27 cellular contexts compared by ENCODE assay signal in the genomic region with DNA sequence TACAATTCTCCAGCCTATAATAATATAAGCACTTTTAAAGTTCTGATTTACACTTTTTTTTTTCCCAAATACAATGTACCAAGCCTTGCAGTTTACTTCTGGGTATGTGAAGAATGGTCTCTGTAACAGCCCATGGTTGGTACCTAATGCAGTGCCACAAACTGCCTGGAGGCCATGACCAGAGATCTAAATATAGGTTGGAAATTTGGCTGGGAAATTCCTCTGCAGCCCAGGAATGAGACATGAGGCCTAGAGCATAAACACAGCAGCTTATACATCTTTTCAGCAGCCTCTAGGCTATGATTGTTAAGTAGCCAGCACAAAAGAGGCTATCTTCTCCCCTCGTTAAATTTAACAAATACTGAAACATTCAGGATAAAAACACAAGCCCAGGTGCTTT.
DNase-seq lines count a peak whose midpoint lies in the region; ATAC-seq and TF ChIP-seq lines count a peak whose summit lies in the region.
"Had no signal": no experiment of that assay in that cellular context is flagged by ENCODE, and none has a peak within 500 bp of the region (broad histone marks: within the 10 kb centered on the region; RNA-seq: fewer than 3 reads in every experiment).

No MANE protein-coding gene starts in this region.

- DNase-seq in NCI-H1048 (lab: John Stamatoyannopoulos, UW) (peak; percentile 51), astrocyte of the hippocampus (ENCODE audit: low read depth, low spot score) (peak; percentile 42), hepatocyte (ENCODE audit: low spot score) (peak; percentile 6), renal cortical epithelial cell (ENCODE audit: low read depth) (peak; percentile 49), MM.1S (no peak), GDM1 (lab: John Stamatoyannopoulos, UW) (no peak)
- DNase-seq: activated CD4-positive, alpha-beta memory T cell treated with anti-CD3 and anti-CD28 coated beads for 36 hours; activated CD4-positive, alpha-beta T cell treated with anti-CD3 and anti-CD28 coated beads for 1 hour; activated naive CD4-positive, alpha-beta T cell; activated naive CD8-positive, alpha-beta T cell treated with anti-CD3 and anti-CD28 coated beads, Interleukin-2, amount 50 U/mL, for 24 hours; activated T-cell treated with anti-CD3 and anti-CD28 coated beads, Interleukin-2, amount 50 U/mL, for 72 hours; body of pancreas; cerebellar nuclear complex; COR-L47; dorsolateral prefrontal cortex; gastrocnemius medialis; GOT3; immature natural killer cell; NCI-H1092 treated with DMSO at 0.1 percent for 48 hours; NCI-H1694 treated with DMSO at 0.1 percent for 48 hours; NCI-H446; RPMI8226; small intestine; stimulated activated naive CD4-positive, alpha-beta T cell; upper lobe of right lung had no signal

- H3K79me2 ChIP-seq in hepatocyte (no peaks in the 10 kb centered on the region), MM.1S (ENCODE audit: low read length) (no peaks in the 10 kb centered on the region)

- H3K9me3 ChIP-seq in hepatocyte (ENCODE audit: low read depth) (no peaks in the 10 kb centered on the region), MM.1S (replicated peaks; ENCODE audit: insufficient read depth, low read length) (no peaks in the 10 kb centered on the region)
- H3K9me3 ChIP-seq: BLaER1 treated with 17β-estradiol and CSF1 and Interleukin-3, amounts not matched to agents 10 nM and 100 nM; body of pancreas; gastrocnemius medialis; upper lobe of right lung had no signal

- H3K27ac ChIP-seq in hepatocyte (no peak overlapping the region), MM.1S (ENCODE audit: low read length) (no peak overlapping the region)
- H3K27ac ChIP-seq: BLaER1 treated with 17β-estradiol and CSF1 and Interleukin-3, amounts not matched to agents 10 nM and 100 nM; body of pancreas; dorsolateral prefrontal cortex; gastrocnemius medialis; upper lobe of right lung had no signal

- ATAC-seq in GM18909 (IDR thresholded peaks at IDR 0.05; ENCODE audit: poor library complexity, unreplicated experiment), result no peak
- ATAC-seq: activated naive CD8-positive, alpha-beta T cell treated with anti-CD3 and anti-CD28 coated beads, Interleukin-2, amount 50 U/mL, for 24 hours; activated T-cell treated with anti-CD3 and anti-CD28 coated beads, Interleukin-2, amount 50 U/mL, for 72 hours; body of pancreas; gastrocnemius medialis; upper lobe of right lung had no signal

- H3K27me3 ChIP-seq in hepatocyte, result no peaks in the 10 kb centered on the region
- H3K27me3 ChIP-seq in MM.1S (replicated peaks; ENCODE audit: insufficient read depth, low read length), result no peaks in the 10 kb centered on the region
- H3K27me3 ChIP-seq: BLaER1 treated with 17β-estradiol and CSF1 and Interleukin-3, amounts not matched to agents 10 nM and 100 nM; body of pancreas; dorsolateral prefrontal cortex; gastrocnemius medialis; upper lobe of right lung had no signal

- 25% methylated on average over 1 of the region's 1 CpG for WGBS in hepatocyte (ENCODE audit: low lambda C conversion rate, missing lambda C conversion rate)

- H3K36me3 ChIP-seq in hepatocyte (replicated peaks; ENCODE audit: insufficient read depth, low read depth), result no peaks in the 10 kb centered on the region
- no peaks in the 10 kb centered on the region for H3K36me3 ChIP-seq in MM.1S (replicated peaks; ENCODE audit: insufficient read depth, low read length)
- H3K36me3 ChIP-seq: BLaER1 treated with 17β-estradiol and CSF1 and Interleukin-3, amounts not matched to agents 10 nM and 100 nM; gastrocnemius medialis; upper lobe of right lung had no signal

- TF ChIP-seq CTCF in hepatocyte (IDR thresholded peaks at IDR 0.05; ENCODE audit: poor library complexity) (no peak), MM.1S (IDR thresholded peaks at IDR 0.05; ENCODE audit: low read length) (no peak)

- H3K4me3 ChIP-seq in hepatocyte (no peak overlapping the region), MM.1S (ENCODE audit: low read length) (no peak overlapping the region)
- H3K4me3 ChIP-seq: BLaER1 treated with 17β-estradiol and CSF1 and Interleukin-3, amounts not matched to agents 10 nM and 100 nM; body of pancreas; dorsolateral prefrontal cortex; gastrocnemius medialis; upper lobe of right lung had no signal

- no peak overlapping the region for H2AFZ ChIP-seq in hepatocyte
- no peak overlapping the region for H2AFZ ChIP-seq in MM.1S (ENCODE audit: low read length)

- peaks cover 5% of the 10 kb centered on the region for H3K4me1 ChIP-seq in hepatocyte (ENCODE audit: insufficient read depth)
- H3K4me1 ChIP-seq in MM.1S (ENCODE audit: low read length), result no peaks in the 10 kb centered on the region
- H3K4me1 ChIP-seq: BLaER1 treated with 17β-estradiol and CSF1 and Interleukin-3, amounts not matched to agents 10 nM and 100 nM; body of pancreas; gastrocnemius medialis; upper lobe of right lung had no signal

- no peaks in the 10 kb centered on the region for H3F3A ChIP-seq in MM.1S (ENCODE audit: insufficient read depth, low read length)

- no peak overlapping the region for H3K9ac ChIP-seq in MM.1S (ENCODE audit: low read length)
- H3K9ac ChIP-seq: BLaER1 treated with 17β-estradiol and CSF1 and Interleukin-3, amounts not matched to agents 10 nM and 100 nM had no signal

- H3K9me2 ChIP-seq in hepatocyte (replicated peaks; ENCODE audit: insufficient read depth) (no peaks in the 10 kb centered on the region), MM.1S (replicated peaks; ENCODE audit: insufficient read depth, low read length) (no peaks in the 10 kb centered on the region)

- H3K4me2 ChIP-seq in hepatocyte (no peak overlapping the region), MM.1S (ENCODE audit: low read depth, low read length) (no peak overlapping the region)
- H3K4me2 ChIP-seq: BLaER1 treated with 17β-estradiol and CSF1 and Interleukin-3, amounts not matched to agents 10 nM and 100 nM had no signal

- H4K20me1 ChIP-seq in hepatocyte (ENCODE audit: insufficient read depth, poor library complexity, severe bottlenecking), result no peaks in the 10 kb centered on the region
- no peaks in the 10 kb centered on the region for H4K20me1 ChIP-seq in MM.1S (ENCODE audit: insufficient read depth, low read length)
- H4K20me1 ChIP-seq: BLaER1 treated with 17β-estradiol and CSF1 and Interleukin-3, amounts not matched to agents 10 nM and 100 nM had no signal

Comparison
In these comparisons a context has a peak if more than half of its experiments do, and no peak if none do; other contexts are left out.
1. DNase-seq: peak in NCI-H1048 (single experiment), astrocyte of the hippocampus (single experiment), hepatocyte (single experiment) and renal cortical epithelial cell (single experiment); none in MM.1S (single experiment) and GDM1 (single experiment).